Comparison of ENCODE assay signal across 1 cellular context in the genomic region with DNA sequence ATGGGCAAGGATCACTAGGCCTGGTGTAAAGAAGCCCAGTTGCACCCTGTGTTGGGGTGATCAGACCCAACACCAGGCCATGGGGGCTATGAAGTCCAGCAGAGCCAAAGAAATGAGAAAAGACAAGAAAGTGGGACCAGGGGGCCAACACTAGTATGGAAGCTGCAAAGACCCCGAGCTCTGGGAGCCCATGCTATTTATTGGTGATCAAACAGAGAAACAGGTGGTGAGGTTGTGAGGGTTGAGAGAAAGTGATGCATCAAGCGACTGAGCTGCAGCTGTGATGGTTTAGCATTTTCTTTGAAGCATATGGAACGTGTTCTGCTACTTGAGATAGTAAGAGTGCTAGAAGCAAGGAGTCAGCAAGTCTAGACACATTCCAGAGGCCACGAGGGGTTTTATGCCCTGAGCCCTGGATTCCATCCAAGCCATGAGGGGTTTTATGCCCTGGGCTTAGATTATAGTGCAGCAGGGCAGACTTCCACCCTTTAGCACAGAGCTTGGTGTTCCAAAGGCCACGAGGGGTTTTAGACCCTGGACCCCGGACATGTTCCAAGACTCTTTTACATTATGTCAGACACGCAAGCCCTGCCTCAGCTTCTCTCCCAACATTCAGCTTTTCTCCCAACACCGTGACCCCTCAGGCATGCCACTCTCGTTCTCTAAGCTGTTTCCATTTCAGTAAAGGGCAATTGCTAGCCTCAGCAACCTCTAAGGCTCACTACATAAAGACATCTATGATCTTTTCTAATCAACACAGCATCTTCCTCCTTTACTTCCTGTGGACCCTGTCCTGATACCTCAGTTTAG.
TF ChIP-seq lines count a peak whose summit lies in the region.

No MANE protein-coding gene starts in this region.

TF ChIP-seq in HepG2, 621 proteins besides CTCF, POLR2A, EP300 and RAD21 (continues in another document):
- TF ChIP-seq, protein P1, sequence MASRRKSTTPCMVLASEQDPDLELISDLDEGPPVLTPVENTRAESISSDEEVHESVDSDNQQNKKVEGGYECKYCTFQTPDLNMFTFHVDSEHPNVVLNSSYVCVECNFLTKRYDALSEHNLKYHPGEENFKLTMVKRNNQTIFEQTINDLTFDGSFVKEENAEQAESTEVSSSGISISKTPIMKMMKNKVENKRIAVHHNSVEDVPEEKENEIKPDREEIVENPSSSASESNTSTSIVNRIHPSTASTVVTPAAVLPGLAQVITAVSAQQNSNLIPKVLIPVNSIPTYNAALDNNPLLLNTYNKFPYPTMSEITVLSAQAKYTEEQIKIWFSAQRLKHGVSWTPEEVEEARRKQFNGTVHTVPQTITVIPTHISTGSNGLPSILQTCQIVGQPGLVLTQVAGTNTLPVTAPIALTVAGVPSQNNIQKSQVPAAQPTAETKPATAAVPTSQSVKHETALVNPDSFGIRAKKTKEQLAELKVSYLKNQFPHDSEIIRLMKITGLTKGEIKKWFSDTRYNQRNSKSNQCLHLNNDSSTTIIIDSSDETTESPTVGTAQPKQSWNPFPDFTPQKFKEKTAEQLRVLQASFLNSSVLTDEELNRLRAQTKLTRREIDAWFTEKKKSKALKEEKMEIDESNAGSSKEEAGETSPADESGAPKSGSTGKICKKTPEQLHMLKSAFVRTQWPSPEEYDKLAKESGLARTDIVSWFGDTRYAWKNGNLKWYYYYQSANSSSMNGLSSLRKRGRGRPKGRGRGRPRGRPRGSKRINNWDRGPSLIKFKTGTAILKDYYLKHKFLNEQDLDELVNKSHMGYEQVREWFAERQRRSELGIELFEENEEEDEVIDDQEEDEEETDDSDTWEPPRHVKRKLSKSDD (CRISPR knock-in tag; IDR thresholded peaks at IDR 0.05; ENCODE audit: low read depth), result no peak
- TF ChIP-seq, protein P2, sequence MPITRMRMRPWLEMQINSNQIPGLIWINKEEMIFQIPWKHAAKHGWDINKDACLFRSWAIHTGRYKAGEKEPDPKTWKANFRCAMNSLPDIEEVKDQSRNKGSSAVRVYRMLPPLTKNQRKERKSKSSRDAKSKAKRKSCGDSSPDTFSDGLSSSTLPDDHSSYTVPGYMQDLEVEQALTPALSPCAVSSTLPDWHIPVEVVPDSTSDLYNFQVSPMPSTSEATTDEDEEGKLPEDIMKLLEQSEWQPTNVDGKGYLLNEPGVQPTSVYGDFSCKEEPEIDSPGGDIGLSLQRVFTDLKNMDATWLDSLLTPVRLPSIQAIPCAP (CRISPR knock-in tag; IDR thresholded peaks at IDR 0.05; ENCODE audit: low read depth), result no peak
- no peak for TF ChIP-seq IKZF1 (IDR thresholded peaks at IDR 0.05)
- no peak for TF ChIP-seq YY1 (IDR thresholded peaks at IDR 0.05; ENCODE audit: insufficient read depth, insufficient replicate concordance, low read depth, low read length)
- no peak for TF ChIP-seq ZFP36 (IDR thresholded peaks at IDR 0.05; ENCODE audit: borderline replicate concordance, low read depth, low read length, partially characterized antibody)
- TF ChIP-seq, protein P3, sequence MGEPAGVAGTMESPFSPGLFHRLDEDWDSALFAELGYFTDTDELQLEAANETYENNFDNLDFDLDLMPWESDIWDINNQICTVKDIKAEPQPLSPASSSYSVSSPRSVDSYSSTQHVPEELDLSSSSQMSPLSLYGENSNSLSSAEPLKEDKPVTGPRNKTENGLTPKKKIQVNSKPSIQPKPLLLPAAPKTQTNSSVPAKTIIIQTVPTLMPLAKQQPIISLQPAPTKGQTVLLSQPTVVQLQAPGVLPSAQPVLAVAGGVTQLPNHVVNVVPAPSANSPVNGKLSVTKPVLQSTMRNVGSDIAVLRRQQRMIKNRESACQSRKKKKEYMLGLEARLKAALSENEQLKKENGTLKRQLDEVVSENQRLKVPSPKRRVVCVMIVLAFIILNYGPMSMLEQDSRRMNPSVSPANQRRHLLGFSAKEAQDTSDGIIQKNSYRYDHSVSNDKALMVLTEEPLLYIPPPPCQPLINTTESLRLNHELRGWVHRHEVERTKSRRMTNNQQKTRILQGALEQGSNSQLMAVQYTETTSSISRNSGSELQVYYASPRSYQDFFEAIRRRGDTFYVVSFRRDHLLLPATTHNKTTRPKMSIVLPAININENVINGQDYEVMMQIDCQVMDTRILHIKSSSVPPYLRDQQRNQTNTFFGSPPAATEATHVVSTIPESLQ (CRISPR knock-in tag; conservative IDR thresholded peaks at IDR 0.05), result no peak
- no peak for TF ChIP-seq TGIF2 (CRISPR knock-in tag; IDR thresholded peaks at IDR 0.05)
- no peak for TF ChIP-seq ZNF891 (CRISPR knock-in tag; IDR thresholded peaks at IDR 0.05)
- TF ChIP-seq, protein P4, sequence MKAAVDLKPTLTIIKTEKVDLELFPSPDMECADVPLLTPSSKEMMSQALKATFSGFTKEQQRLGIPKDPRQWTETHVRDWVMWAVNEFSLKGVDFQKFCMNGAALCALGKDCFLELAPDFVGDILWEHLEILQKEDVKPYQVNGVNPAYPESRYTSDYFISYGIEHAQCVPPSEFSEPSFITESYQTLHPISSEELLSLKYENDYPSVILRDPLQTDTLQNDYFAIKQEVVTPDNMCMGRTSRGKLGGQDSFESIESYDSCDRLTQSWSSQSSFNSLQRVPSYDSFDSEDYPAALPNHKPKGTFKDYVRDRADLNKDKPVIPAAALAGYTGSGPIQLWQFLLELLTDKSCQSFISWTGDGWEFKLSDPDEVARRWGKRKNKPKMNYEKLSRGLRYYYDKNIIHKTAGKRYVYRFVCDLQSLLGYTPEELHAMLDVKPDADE (CRISPR knock-in tag; IDR thresholded peaks at IDR 0.05), result no peak
- TF ChIP-seq ELF3 (CRISPR knock-in tag; IDR thresholded peaks at IDR 0.05), result no peak
- TF ChIP-seq, protein P5, sequence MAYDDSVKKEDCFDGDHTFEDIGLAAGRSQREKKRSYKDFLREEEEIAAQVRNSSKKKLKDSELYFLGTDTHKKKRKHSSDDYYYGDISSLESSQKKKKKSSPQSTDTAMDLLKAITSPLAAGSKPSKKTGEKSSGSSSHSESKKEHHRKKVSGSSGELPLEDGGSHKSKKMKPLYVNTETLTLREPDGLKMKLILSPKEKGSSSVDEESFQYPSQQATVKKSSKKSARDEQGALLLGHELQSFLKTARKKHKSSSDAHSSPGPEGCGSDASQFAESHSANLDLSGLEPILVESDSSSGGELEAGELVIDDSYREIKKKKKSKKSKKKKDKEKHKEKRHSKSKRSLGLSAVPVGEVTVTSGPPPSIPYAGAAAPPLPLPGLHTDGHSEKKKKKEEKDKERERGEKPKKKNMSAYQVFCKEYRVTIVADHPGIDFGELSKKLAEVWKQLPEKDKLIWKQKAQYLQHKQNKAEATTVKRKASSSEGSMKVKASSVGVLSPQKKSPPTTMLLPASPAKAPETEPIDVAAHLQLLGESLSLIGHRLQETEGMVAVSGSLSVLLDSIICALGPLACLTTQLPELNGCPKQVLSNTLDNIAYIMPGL (CRISPR knock-in tag; IDR thresholded peaks at IDR 0.05; ENCODE audit: borderline replicate concordance in 1 of 2, low read depth in 1 of 2), result no peak
- TF ChIP-seq KLF12 (CRISPR knock-in tag; IDR thresholded peaks at IDR 0.05; ENCODE audit: borderline replicate concordance), result peak; percentile 10
- TF ChIP-seq, protein P6, sequence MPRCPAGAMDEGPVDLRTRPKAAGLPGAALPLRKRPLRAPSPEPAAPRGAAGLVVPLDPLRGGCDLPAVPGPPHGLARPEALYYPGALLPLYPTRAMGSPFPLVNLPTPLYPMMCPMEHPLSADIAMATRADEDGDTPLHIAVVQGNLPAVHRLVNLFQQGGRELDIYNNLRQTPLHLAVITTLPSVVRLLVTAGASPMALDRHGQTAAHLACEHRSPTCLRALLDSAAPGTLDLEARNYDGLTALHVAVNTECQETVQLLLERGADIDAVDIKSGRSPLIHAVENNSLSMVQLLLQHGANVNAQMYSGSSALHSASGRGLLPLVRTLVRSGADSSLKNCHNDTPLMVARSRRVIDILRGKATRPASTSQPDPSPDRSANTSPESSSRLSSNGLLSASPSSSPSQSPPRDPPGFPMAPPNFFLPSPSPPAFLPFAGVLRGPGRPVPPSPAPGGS (CRISPR knock-in tag; IDR thresholded peaks at IDR 0.05), result no peak; the same call in 1 of the 2 replicates
- TF ChIP-seq ZNF644 (CRISPR knock-in tag; IDR thresholded peaks at IDR 0.05; ENCODE audit: low read depth), result no peak
- TF ChIP-seq, protein P7, sequence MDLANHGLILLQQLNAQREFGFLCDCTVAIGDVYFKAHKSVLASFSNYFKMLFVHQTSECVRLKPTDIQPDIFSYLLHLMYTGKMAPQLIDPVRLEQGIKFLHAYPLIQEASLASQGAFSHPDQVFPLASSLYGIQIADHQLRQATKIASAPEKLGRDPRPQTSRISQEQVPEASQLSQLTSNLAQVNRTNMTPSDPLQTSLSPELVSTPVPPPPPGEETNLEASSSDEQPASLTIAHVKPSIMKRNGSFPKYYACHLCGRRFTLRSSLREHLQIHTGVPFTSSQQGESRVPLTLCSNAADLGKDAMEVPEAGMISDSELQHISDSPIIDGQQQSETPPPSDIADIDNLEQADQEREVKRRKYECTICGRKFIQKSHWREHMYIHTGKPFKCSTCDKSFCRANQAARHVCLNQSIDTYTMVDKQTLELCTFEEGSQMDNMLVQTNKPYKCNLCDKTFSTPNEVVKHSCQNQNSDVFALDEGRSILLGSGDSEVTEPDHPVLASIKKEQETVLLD (CRISPR knock-in tag; IDR thresholded peaks at IDR 0.05; ENCODE audit: low read depth), result no peak
- no peak for TF ChIP-seq ELF1 (CRISPR knock-in tag; IDR thresholded peaks at IDR 0.05)
- no peak for TF ChIP-seq ZSCAN29 (CRISPR knock-in tag; conservative IDR thresholded peaks at IDR 0.05)
- TF ChIP-seq ZNF616 (CRISPR knock-in tag; IDR thresholded peaks at IDR 0.05; ENCODE audit: low read depth), result no peak
- no peak for TF ChIP-seq RFXAP (CRISPR knock-in tag; IDR thresholded peaks at IDR 0.05; ENCODE audit: borderline replicate concordance)
- TF ChIP-seq ARNT2 (CRISPR knock-in tag; IDR thresholded peaks at IDR 0.05; ENCODE audit: low read depth), result no peak; the same call in 1 of the 2 replicates
- TF ChIP-seq, protein P8, sequence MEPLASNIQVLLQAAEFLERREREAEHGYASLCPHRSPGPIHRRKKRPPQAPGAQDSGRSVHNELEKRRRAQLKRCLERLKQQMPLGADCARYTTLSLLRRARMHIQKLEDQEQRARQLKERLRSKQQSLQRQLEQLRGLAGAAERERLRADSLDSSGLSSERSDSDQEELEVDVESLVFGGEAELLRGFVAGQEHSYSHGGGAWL (CRISPR knock-in tag; IDR thresholded peaks at IDR 0.05), result no peak
- TF ChIP-seq, protein P9, sequence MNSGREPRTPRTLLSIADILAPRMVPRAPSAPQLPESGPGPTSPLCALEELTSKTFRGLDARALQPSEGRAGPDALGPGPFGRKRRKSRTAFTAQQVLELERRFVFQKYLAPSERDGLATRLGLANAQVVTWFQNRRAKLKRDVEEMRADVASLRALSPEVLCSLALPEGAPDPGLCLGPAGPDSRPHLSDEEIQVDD (CRISPR knock-in tag; IDR thresholded peaks at IDR 0.05; ENCODE audit: borderline replicate concordance), result no peak
- TF ChIP-seq, protein P10, sequence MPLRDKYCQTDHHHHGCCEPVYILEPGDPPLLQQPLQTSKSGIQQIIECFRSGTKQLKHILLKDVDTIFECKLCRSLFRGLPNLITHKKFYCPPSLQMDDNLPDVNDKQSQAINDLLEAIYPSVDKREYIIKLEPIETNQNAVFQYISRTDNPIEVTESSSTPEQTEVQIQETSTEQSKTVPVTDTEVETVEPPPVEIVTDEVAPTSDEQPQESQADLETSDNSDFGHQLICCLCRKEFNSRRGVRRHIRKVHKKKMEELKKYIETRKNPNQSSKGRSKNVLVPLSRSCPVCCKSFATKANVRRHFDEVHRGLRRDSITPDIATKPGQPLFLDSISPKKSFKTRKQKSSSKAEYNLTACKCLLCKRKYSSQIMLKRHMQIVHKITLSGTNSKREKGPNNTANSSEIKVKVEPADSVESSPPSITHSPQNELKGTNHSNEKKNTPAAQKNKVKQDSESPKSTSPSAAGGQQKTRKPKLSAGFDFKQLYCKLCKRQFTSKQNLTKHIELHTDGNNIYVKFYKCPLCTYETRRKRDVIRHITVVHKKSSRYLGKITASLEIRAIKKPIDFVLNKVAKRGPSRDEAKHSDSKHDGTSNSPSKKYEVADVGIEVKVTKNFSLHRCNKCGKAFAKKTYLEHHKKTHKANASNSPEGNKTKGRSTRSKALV (CRISPR knock-in tag; IDR thresholded peaks at IDR 0.05), result no peak
- no peak for TF ChIP-seq DPF2 (CRISPR knock-in tag; IDR thresholded peaks at IDR 0.05; ENCODE audit: borderline replicate concordance, low read depth)
- no peak for TF ChIP-seq TBL1XR1 (IDR thresholded peaks at IDR 0.05; ENCODE audit: borderline replicate concordance, low read length, partially characterized antibody)
- no peak for TF ChIP-seq ZNF605 (CRISPR knock-in tag; IDR thresholded peaks at IDR 0.05)
- no peak for TF ChIP-seq ZNF678 (CRISPR knock-in tag; IDR thresholded peaks at IDR 0.05)
- TF ChIP-seq MEIS1 (CRISPR knock-in tag; IDR thresholded peaks at IDR 0.05; ENCODE audit: borderline replicate concordance), result peak; percentile 15; the same call in 1 of the 2 replicates
- 0 out of 2 replicates have a peak, but pooled peaks have one; percentile 11 for TF ChIP-seq ZNF33B (CRISPR knock-in tag; IDR thresholded peaks at IDR 0.05)
- no peak for TF ChIP-seq THAP11 (CRISPR knock-in tag; IDR thresholded peaks at IDR 0.05)
- TF ChIP-seq HNF4A (CRISPR knock-in tag; IDR thresholded peaks at IDR 0.05), result no peak
- TF ChIP-seq ZFX (CRISPR knock-in tag; IDR thresholded peaks at IDR 0.05; ENCODE audit: low read depth), result no peak
- no peak for TF ChIP-seq CC2D1A (CRISPR knock-in tag; IDR thresholded peaks at IDR 0.05)
- TF ChIP-seq, protein P11, sequence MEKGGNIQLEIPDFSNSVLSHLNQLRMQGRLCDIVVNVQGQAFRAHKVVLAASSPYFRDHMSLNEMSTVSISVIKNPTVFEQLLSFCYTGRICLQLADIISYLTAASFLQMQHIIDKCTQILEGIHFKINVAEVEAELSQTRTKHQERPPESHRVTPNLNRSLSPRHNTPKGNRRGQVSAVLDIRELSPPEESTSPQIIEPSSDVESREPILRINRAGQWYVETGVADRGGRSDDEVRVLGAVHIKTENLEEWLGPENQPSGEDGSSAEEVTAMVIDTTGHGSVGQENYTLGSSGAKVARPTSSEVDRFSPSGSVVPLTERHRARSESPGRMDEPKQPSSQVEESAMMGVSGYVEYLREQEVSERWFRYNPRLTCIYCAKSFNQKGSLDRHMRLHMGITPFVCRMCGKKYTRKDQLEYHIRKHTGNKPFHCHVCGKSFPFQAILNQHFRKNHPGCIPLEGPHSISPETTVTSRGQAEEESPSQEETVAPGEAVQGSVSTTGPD (CRISPR knock-in tag; IDR thresholded peaks at IDR 0.05), result 0 out of 2 replicates have a peak, but pooled peaks have one; percentile 5
- no peak for TF ChIP-seq ZNF652 (CRISPR knock-in tag; IDR thresholded peaks at IDR 0.05; ENCODE audit: borderline replicate concordance, low read depth)
- no peak for TF ChIP-seq IKZF4 (CRISPR knock-in tag; IDR thresholded peaks at IDR 0.05; ENCODE audit: borderline replicate concordance, low read depth, not compliant biosample characterization)
- TF ChIP-seq CBX2 (IDR thresholded peaks at IDR 0.05; ENCODE audit: low read depth, low read length), result no peak
- no peak for TF ChIP-seq CBX2 (CRISPR knock-in tag; IDR thresholded peaks at IDR 0.05; ENCODE audit: low read depth)
- TF ChIP-seq TSC22D2 (CRISPR knock-in tag; IDR thresholded peaks at IDR 0.05; ENCODE audit: borderline replicate concordance), result 0 out of 2 replicates have a peak, but pooled peaks have one; percentile 1
- no peak for TF ChIP-seq ZMYM2 (CRISPR knock-in tag; IDR thresholded peaks at IDR 0.05)
- TF ChIP-seq ZNF720 (CRISPR knock-in tag; IDR thresholded peaks at IDR 0.05), result no peak
- TF ChIP-seq SKI (IDR thresholded peaks at IDR 0.05; ENCODE audit: partially characterized antibody), result peak; percentile 36
- TF ChIP-seq ZNF737 (CRISPR knock-in tag; IDR thresholded peaks at IDR 0.05; ENCODE audit: borderline replicate concordance), result peak; percentile 51; the same call in 1 of the 2 replicates
- no peak for TF ChIP-seq ZNF20 (CRISPR knock-in tag; IDR thresholded peaks at IDR 0.05)
- TF ChIP-seq ZNF124 (CRISPR knock-in tag; IDR thresholded peaks at IDR 0.05), result no peak
